8 cellular contexts compared by ENCODE assay signal in the genomic region with DNA sequence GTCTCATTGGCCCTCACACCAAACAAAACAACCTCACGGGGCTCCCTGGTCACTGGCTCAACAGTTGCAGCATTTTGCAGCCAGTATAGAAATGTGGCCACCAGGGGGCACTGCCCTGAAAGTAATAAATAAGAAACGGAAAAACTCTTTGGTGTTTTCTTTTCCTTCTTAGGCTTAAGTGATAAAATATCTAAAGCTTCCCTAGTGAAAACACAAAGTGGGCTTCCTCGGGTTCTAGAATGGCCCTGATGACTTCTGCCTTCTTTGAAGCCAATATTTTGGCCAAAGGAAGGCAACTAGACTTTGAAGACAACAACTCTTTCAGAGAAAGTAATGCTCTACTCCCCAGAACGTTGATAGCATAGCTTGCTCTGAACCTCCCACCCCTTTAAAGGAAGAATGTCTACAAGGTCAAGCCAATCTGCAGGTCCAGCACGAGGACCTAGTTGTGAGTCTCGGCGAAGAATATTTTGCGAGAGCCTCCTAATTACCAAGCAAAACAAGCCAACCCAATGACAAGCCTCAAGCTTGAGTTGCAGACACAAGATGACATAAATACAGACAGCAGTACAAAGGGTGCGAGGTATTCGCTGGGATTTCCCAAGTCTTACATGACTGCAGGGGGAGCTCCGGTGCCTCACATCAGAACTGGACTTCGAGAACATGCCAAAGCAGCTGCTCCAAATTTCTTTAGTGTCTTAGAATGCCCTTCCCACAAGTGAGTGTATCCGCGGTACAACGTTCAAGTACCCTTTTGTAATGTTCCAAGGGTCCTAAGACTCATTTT. TPM values are rescaled to one million over a fixed set of nuclear protein-coding genes. Genes with fewer than 3 reads are reported as not detected.
DNase-seq lines count a peak whose midpoint lies in the region; ATAC-seq and TF ChIP-seq lines count a peak whose summit lies in the region.

No MANE protein-coding gene starts in this region.

- peaks cover 29% of the 10 kb centered on the region for H3K4me1 Mint-ChIP-seq in activated T-cell treated with anti-CD3 and anti-CD28 coated beads, Interleukin-2, amount 50 U/mL, for 4 hours (ENCODE audit: low read depth)
- peaks cover 20 to 38% (median 26%) of the 10 kb centered on the region in 7 donors for H3K4me1 Mint-ChIP-seq in naive thymus-derived CD4-positive, alpha-beta T cell
- H3K4me1 Mint-ChIP-seq in stimulated activated effector memory CD8-positive, alpha-beta T cell treated with anti-CD3 and anti-CD28 coated beads, Interleukin-12 subunit alpha, Interleukin-12 subunit beta, amount 100 ng/mL, for 72 hours = peaks cover 52% of the 10 kb centered on the region

- no peaks in the 10 kb centered on the region for H3K9me3 ChIP-seq in fibroblast of lung (ENCODE audit: control insufficient read depth, insufficient read depth, low read depth, low read length)
- H3K9me3 ChIP-seq in naive thymus-derived CD4-positive, alpha-beta T cell (ENCODE audit: control insufficient read depth in 2 of 3, low read length in 3 of 3) = no peaks in the 10 kb centered on the region

- H2AFZ ChIP-seq in fibroblast of lung (ENCODE audit: low read length) = no peak overlapping the region

- POLR2A ChIA-PET in naive thymus-derived CD4-positive, alpha-beta T cell (lab: Charles Lee) = interaction anchor here (0.7 to 2.5 kb wide), 13 partner anchors 8 to 1016 kb away, joined by 3 to 19 read pairs (median 4); a partner anchor contains a TSS

- intact Hi-C loops in naive thymus-derived CD4-positive, alpha-beta T cell (cut with micrococcal nuclease) = loop anchor here (1.0 to 5.0 kb wide), 13 partner anchors 10 to 1071 kb away; a partner anchor contains a TSS

- no peaks in the 10 kb centered on the region for H3K79me2 ChIP-seq in fibroblast of lung (ENCODE audit: control insufficient read depth, insufficient read depth, low read length)

- peak overlapping the region; percentile 29 to 97 (median 85) for H3K27ac Mint-ChIP-seq in naive thymus-derived CD4-positive, alpha-beta T cell
- peak overlapping the region; percentile 75 for H3K27ac Mint-ChIP-seq in stimulated activated effector memory CD8-positive, alpha-beta T cell treated with anti-CD3 and anti-CD28 coated beads, Interleukin-12 subunit alpha, Interleukin-12 subunit beta, amount 100 ng/mL, for 72 hours

- peak; percentile 66 to 74 for TF ChIP-seq CTCF in fibroblast of lung (conservative IDR thresholded peaks at IDR 0.05 in 1 of 2, IDR thresholded peaks at IDR 0.05 in 1 of 2; ENCODE audit: low read depth in 1 of 2, low read length in 2 of 2)

- H3K36me3 Mint-ChIP-seq in activated T-cell treated with anti-CD3 and anti-CD28 coated beads, Interleukin-2, amount 50 U/mL, for 4 hours (ENCODE audit: insufficient read depth) = no peaks in the 10 kb centered on the region
- H3K36me3 Mint-ChIP-seq in naive thymus-derived CD4-positive, alpha-beta T cell = peaks cover 0 to 1% (median 0%) of the 10 kb centered on the region in 5 donors
- no peaks in the 10 kb centered on the region for H3K36me3 Mint-ChIP-seq in stimulated activated effector memory CD8-positive, alpha-beta T cell treated with anti-CD3 and anti-CD28 coated beads, Interleukin-12 subunit alpha, Interleukin-12 subunit beta, amount 100 ng/mL, for 72 hours

- DNase-seq in DMS153 treated with DMSO at 0.1 percent for 48 hours (lab: John Stamatoyannopoulos, UW; ENCODE audit: unreplicated experiment) (peak; percentile 50), HUDEP-2 (lab: John Stamatoyannopoulos, UW; ENCODE audit: unreplicated experiment in 76 of 76) (peak in 74 of 76 experiments; percentile 7 to 80 (median 63)), OCI-M1 (lab: John Stamatoyannopoulos, UW) (peak; percentile 88), fibroblast of lung (ENCODE audit: low read depth in 2 of 2) (peak; percentile 69 to 86), NCI-H2029 (lab: John Stamatoyannopoulos, UW) (no peak)
- DNase-seq in activated T-cell treated with anti-CD3 and anti-CD28 coated beads, Interleukin-2, amount 50 U/mL, for 4 hours = peak; percentile 74
- peak; percentile 38 to 74 (median 66) for DNase-seq in naive thymus-derived CD4-positive, alpha-beta T cell
- peak; percentile 63 to 90 for DNase-seq in stimulated activated effector memory CD8-positive, alpha-beta T cell treated with anti-CD3 and anti-CD28 coated beads, Interleukin-12 subunit alpha, Interleukin-12 subunit beta, amount 100 ng/mL, for 72 hours (ENCODE audit: low spot score in 2 of 2)

- no peak overlapping the region for H3K27ac ChIP-seq in fibroblast of lung (ENCODE audit: insufficient read depth, low read length)
- H3K27ac ChIP-seq in naive thymus-derived CD4-positive, alpha-beta T cell (ENCODE audit: low read depth, low read length) = peak overlapping the region; percentile 60

- H3K9ac ChIP-seq in fibroblast of lung (ENCODE audit: insufficient read depth, low read length) = no peak overlapping the region

- H3K9me3 Mint-ChIP-seq in activated T-cell treated with anti-CD3 and anti-CD28 coated beads, Interleukin-2, amount 50 U/mL, for 4 hours = no peaks in the 10 kb centered on the region
- H3K9me3 Mint-ChIP-seq in naive thymus-derived CD4-positive, alpha-beta T cell = no peaks in the 10 kb centered on the region
- H3K9me3 Mint-ChIP-seq in stimulated activated effector memory CD8-positive, alpha-beta T cell treated with anti-CD3 and anti-CD28 coated beads, Interleukin-12 subunit alpha, Interleukin-12 subunit beta, amount 100 ng/mL, for 72 hours = no peaks in the 10 kb centered on the region

- H3K27me3 Mint-ChIP-seq in activated T-cell treated with anti-CD3 and anti-CD28 coated beads, Interleukin-2, amount 50 U/mL, for 4 hours (ENCODE audit: low read depth) = no peaks in the 10 kb centered on the region
- H3K27me3 Mint-ChIP-seq in naive thymus-derived CD4-positive, alpha-beta T cell = no peaks in the 10 kb centered on the region

- H3K27me3 ChIP-seq in fibroblast of lung (ENCODE audit: control insufficient read depth, insufficient read depth, low read length) = no peaks in the 10 kb centered on the region
- no peaks in the 10 kb centered on the region for H3K27me3 ChIP-seq in naive thymus-derived CD4-positive, alpha-beta T cell (ENCODE audit: control insufficient read depth in 2 of 2, insufficient read depth in 2 of 2, low read length in 2 of 2)

- H4K20me1 ChIP-seq in fibroblast of lung (ENCODE audit: control insufficient read depth, extremely low read depth, insufficient read depth, low read length) = no peaks in the 10 kb centered on the region

- peak overlapping the region; percentile 85 for H3K4me3 Mint-ChIP-seq in activated T-cell treated with anti-CD3 and anti-CD28 coated beads, Interleukin-2, amount 50 U/mL, for 4 hours
- H3K4me3 Mint-ChIP-seq in naive thymus-derived CD4-positive, alpha-beta T cell = peak overlapping the region; percentile 67 to 91 (median 84)
- H3K4me3 Mint-ChIP-seq in stimulated activated effector memory CD8-positive, alpha-beta T cell treated with anti-CD3 and anti-CD28 coated beads, Interleukin-12 subunit alpha, Interleukin-12 subunit beta, amount 100 ng/mL, for 72 hours = peak overlapping the region; percentile 70

- peak overlapping the region in 2 of 4 experiments; percentile 24 to 75 for H3K4me3 ChIP-seq in fibroblast of lung (replicated peaks in 1 of 4; ENCODE audit: control extremely low read depth in 1 of 4, insufficient read depth in 1 of 4, low read depth in 3 of 4, low read length in 4 of 4)
- peak overlapping the region; percentile 51 for H3K4me3 ChIP-seq in naive thymus-derived CD4-positive, alpha-beta T cell (ENCODE audit: low read length)

- peak overlapping the region; percentile 36 for H3K4me2 ChIP-seq in fibroblast of lung (ENCODE audit: extremely low read depth, insufficient read depth, low read length)

- peaks cover 5% of the 10 kb centered on the region for H3K4me1 ChIP-seq in fibroblast of lung (ENCODE audit: control insufficient read depth, extremely low read depth, insufficient read depth, low read length)
- peaks cover 17 to 22% of the 10 kb centered on the region in 2 donors for H3K4me1 ChIP-seq in naive thymus-derived CD4-positive, alpha-beta T cell (ENCODE audit: control insufficient read depth in 2 of 2, insufficient read depth in 2 of 2, low read length in 2 of 2)

- no peaks in the 10 kb centered on the region for H3K36me3 ChIP-seq in fibroblast of lung (ENCODE audit: control insufficient read depth, insufficient read depth, low read length)
- peaks cover 0 to 4% (median 0%) of the 10 kb centered on the region in 3 experiments for H3K36me3 ChIP-seq in naive thymus-derived CD4-positive, alpha-beta T cell (ENCODE audit: control insufficient read depth in 2 of 3, insufficient read depth in 3 of 3, low read length in 3 of 3)

- CTCF ChIA-PET in naive thymus-derived CD4-positive, alpha-beta T cell (lab: Charles Lee) = interaction anchor here (0.6 to 5.7 kb wide), 32 partner anchors 10 to 974 kb away, joined by 3 to 108 read pairs (median 4); a partner anchor contains a TSS

- peak; percentile 9 to 15 for ATAC-seq in activated T-cell treated with anti-CD3 and anti-CD28 coated beads, Interleukin-2, amount 50 U/mL, for 4 hours
- peak; percentile 47 for ATAC-seq in naive thymus-derived CD4-positive, alpha-beta T cell
- peak; percentile 51 for ATAC-seq in stimulated activated effector memory CD8-positive, alpha-beta T cell treated with anti-CD3 and anti-CD28 coated beads, Interleukin-12 subunit alpha, Interleukin-12 subunit beta, amount 100 ng/mL, for 72 hours

RNA-seq across cellular contexts. Expression of a gene that starts 2.6 kb away (rescaled TPM):
- 10 to 100 TPM; 49.4 to 59.7 (median 59.1) TPM for total RNA-seq in activated T-cell treated with anti-CD3 and anti-CD28 coated beads, Interleukin-2, amount 50 U/mL, for 4 hours
- total RNA-seq in fibroblast of lung = 9.2 and 10.0 TPM in 2 replicates
- 23.1 and 26.0 TPM in 2 replicates for polyA plus RNA-seq in fibroblast of lung
- 16.5 and 25.5 TPM in 2 replicates for polyA plus RNA-seq in fibroblast of lung (2012)
- 59.4 and 67.5 TPM in 2 replicates for polyA minus RNA-seq in fibroblast of lung (ENCODE audit: low replicate concordance)
- total RNA-seq in naive thymus-derived CD4-positive, alpha-beta T cell = 10 to 100 TPM; 19.6 to 71.8 (median 27.4) TPM
- polyA plus RNA-seq in naive thymus-derived CD4-positive, alpha-beta T cell = 10 to 100 TPM; 10.2 to 16.8 TPM
